ENCODE assay signal across 9 cellular contexts in genomic region chr3:122681294-122682015, GRCh38. TPM values are rescaled to one million over a fixed set of nuclear protein-coding genes. Genes with fewer than 3 reads are reported as not detected.
A peak's percentile ranks its signal among the peaks of the same experiment; 100 is the strongest.
DNase-seq lines count a peak whose midpoint lies in the region; ATAC-seq, FAIRE-seq and TF ChIP-seq lines count a peak whose summit lies in the region.
"Had no signal": no experiment of that assay in that cellular context is flagged by ENCODE, and none has a peak within 500 bp of the region (broad histone marks: within the 10 kb centered on the region; RNA-seq: fewer than 3 reads in every experiment).

No MANE protein-coding gene starts in this region.

- H3K9me3 ChIP-seq in KOPT-K1 (ENCODE audit: insufficient read depth, low read length, poor library complexity, severe bottlenecking) (no peaks in the 10 kb centered on the region), muscle layer of colon (ENCODE audit: low read length) (no peaks in the 10 kb centered on the region)

- H3K27ac ChIP-seq in KOPT-K1 (ENCODE audit: low read depth, low read length, poor library complexity, severe bottlenecking): peak overlapping the region; percentile 87
- peak overlapping the region; percentile 93 to 96 for H3K27ac ChIP-seq in coronary artery
- peak overlapping the region; percentile 70 for H3K27ac ChIP-seq in muscle layer of colon (ENCODE audit: low read depth, low read length)

- H3K27me3 ChIP-seq in muscle layer of colon (ENCODE audit: control insufficient read depth in 1 of 2, insufficient read depth in 2 of 2, low read length in 2 of 2): no peaks in the 10 kb centered on the region

- TF ChIP-seq CTCF in AG09309 (IDR thresholded peaks at IDR 0.05; ENCODE audit: control insufficient read depth, insufficient read depth, low read depth, low read length, missing control alignments) (no peak), coronary artery (IDR thresholded peaks at IDR 0.05) (no peak)

- DNase-seq in AG09309 (ENCODE audit: low read depth) (no peak), coronary artery (ENCODE audit: low spot score) (no peak), H4 (ENCODE audit: low spot score) (no peak), RCC 7860 (ENCODE audit: low spot score) (no peak)
- no peak for DNase-seq in activated effector memory CD4-positive, alpha-beta T cell treated with anti-CD3 and anti-CD28 coated beads, Interleukin-2, amount 50 U/mL, for 16 hours

- no peaks in the 10 kb centered on the region; the same call in 1 of the 2 replicates for H3K36me3 ChIP-seq in KOPT-K1 (ENCODE audit: insufficient read depth, low read length)
- H3K36me3 ChIP-seq in muscle layer of colon (ENCODE audit: insufficient read depth, low read length): peaks cover 3% of the 10 kb centered on the region

- H3K9ac ChIP-seq in muscle layer of colon (ENCODE audit: low read length): no peak overlapping the region

- H3K4me1 ChIP-seq in muscle layer of colon (ENCODE audit: insufficient read depth, low read length): peaks cover 31% of the 10 kb centered on the region

- peak overlapping the region; percentile 86 for H3K4me3 ChIP-seq in AG09309 (ENCODE audit: control insufficient read depth, low read depth, low read length)
- H3K4me3 ChIP-seq in coronary artery: peak overlapping the region; percentile 95
- peak overlapping the region; percentile 82 to 86 for H3K4me3 ChIP-seq in muscle layer of colon (ENCODE audit: low read depth in 1 of 2, low read length in 2 of 2)

- no peak for FAIRE-seq in RCC 7860 (lab: Jason Lieb, UNC)
- FAIRE-seq: endometrium had no signal

- ATAC-seq in HG02798 (IDR thresholded peaks at IDR 0.05; ENCODE audit: poor library complexity, unreplicated experiment): no peak

RNA-seq across cellular contexts. Expression of gene PARP14, which starts 0.8 kb away (rescaled TPM):
- total RNA-seq in H4 (2014; rRNA removed; shearing (Covaris generic)): 42.7 and 60.5 TPM in 2 replicates
